8 cellular contexts compared by ENCODE assay signal in genomic region chrX:135520553-135521404, GRCh38.
DNase-seq lines count a peak whose midpoint lies in the region; ATAC-seq lines count a peak whose summit lies in the region.

Gene INTS6L, plus strand, starts transcription at chrX:135520660. Its CDS starts 333 bp downstream, at chrX:135520993.

- ATAC-seq in HG02973 (IDR thresholded peaks at IDR 0.05; ENCODE audit: unreplicated experiment): peak; percentile 78

- DNase-seq in NCI-H146 (lab: John Stamatoyannopoulos, UW) (peak; percentile 8), NCI-H146 treated with DMSO at 0.1 percent for 48 hours (lab: John Stamatoyannopoulos, UW; ENCODE audit: unreplicated experiment) (no peak), NCI-H2196 treated with DMSO at 0.1 percent for 48 hours (lab: John Stamatoyannopoulos, UW; ENCODE audit: unreplicated experiment) (peak; percentile 75), islet precursor cell (peak; percentile 96)
- peak; percentile 71 for DNase-seq in activated CD4-positive, CD25-positive, alpha-beta regulatory T cell treated with anti-CD3 and anti-CD28 coated beads, Interleukin-2, amount 50 U/mL, for 16 hours (ENCODE audit: low read depth, low spot score)
- DNase-seq in central memory CD4-positive, alpha-beta T cell: peak; percentile 89
- DNase-seq in stimulated activated CD4-positive, alpha-beta T cell treated with anti-CD3 and anti-CD28 coated beads, Interleukin-12 subunit alpha, Interleukin-12 subunit beta, amount 100 ng/mL, for 48 hours (ENCODE audit: low read depth in 2 of 3, low spot score in 1 of 3): peak; percentile 62 to 75 (median 72)
